ENCODE assay signal across 15 cellular contexts in genomic region chr12:123261196-123261595, GRCh38. TPM values are rescaled to one million over a fixed set of nuclear protein-coding genes. Genes with fewer than 3 reads are reported as not detected.
A peak's percentile ranks its signal among the peaks of the same experiment; 100 is the strongest.
DNase-seq lines count a peak whose midpoint lies in the region; ATAC-seq, FAIRE-seq and TF ChIP-seq lines count a peak whose summit lies in the region.
"Had no signal": no experiment of that assay in that cellular context is flagged by ENCODE, and none has a peak within 500 bp of the region (broad histone marks: within the 10 kb centered on the region; RNA-seq: fewer than 3 reads in every experiment).

No MANE protein-coding gene starts in this region.

- DNase-seq in Caco-2 (no peak), H9 (no peak), T-helper 17 cell (no peak), endothelial cell of umbilical vein (ENCODE audit: low read depth, low spot score) (no peak), NCI-H774 (lab: John Stamatoyannopoulos, UW) (no peak)
- DNase-seq: AML-193, DND-41, HFFc6, NCI-H1105 treated with DMSO at 0.1 percent for 48 hours, NCI-H1694, NCI-H2081 treated with DMSO at 0.1 percent for 48 hours, NCI-H510A, NCI-H748 treated with DMSO at 0.1 percent for 48 hours had no signal

- no peak overlapping the region for H2BK20ac ChIP-seq in H9 (ENCODE audit: low read depth, low read length, poor library complexity, severe bottlenecking)

- TF ChIP-seq POLR2A in endothelial cell of umbilical vein (IDR thresholded peaks at IDR 0.05; ENCODE audit: low read depth, low read length) = no peak

- H3K9me3 Mint-ChIP-seq in Caco-2 (ENCODE audit: unreplicated experiment) (no peaks in the 10 kb centered on the region), H9 (peaks cover 0 to 9% of the 10 kb centered on the region in 2 experiments; a peak in 1 of 5 replicates)
- H3K9me3 Mint-ChIP-seq: HFFc6 had no signal

- no peak overlapping the region for H3K14ac ChIP-seq in H9 (ENCODE audit: insufficient read depth, low read length)

- H4K5ac ChIP-seq in H9 (ENCODE audit: insufficient read length, low read depth, low read length) = no peak overlapping the region

- H3K56ac ChIP-seq in H9 (ENCODE audit: insufficient read length, low read depth, low read length) = no peak overlapping the region

- intact Hi-C loops in Caco-2 (cut with micrococcal nuclease; ENCODE audit: unreplicated experiment) (no loop called here), endothelial cell of umbilical vein (cut with micrococcal nuclease) (no loop called here)

- no peak overlapping the region for H4K91ac ChIP-seq in H9 (ENCODE audit: insufficient read length, low read depth, low read length)

- H2BK5ac ChIP-seq in H9 (ENCODE audit: insufficient read length, low read length) = no peak overlapping the region

- H3K79me2 ChIP-seq in H9 (ENCODE audit: insufficient read depth, low read length) (peaks cover 2% of the 10 kb centered on the region; the same call in 1 of the 2 replicates), endothelial cell of umbilical vein (ENCODE audit: control insufficient read depth, insufficient read depth, low read length) (peaks cover 26% of the 10 kb centered on the region)

- no CpG with 5 or more reads among the region's 4 CpGs for WGBS in H9 (ENCODE audit: extremely low coverage, insufficient read length, low lambda C conversion rate)

- no peak overlapping the region for H2AK5ac ChIP-seq in H9 (ENCODE audit: insufficient read length, low read length)

- H3K23me2 ChIP-seq in H9 (ENCODE audit: insufficient read length, low read depth, low read length, poor library complexity, severe bottlenecking) = no peaks in the 10 kb centered on the region

- H2BK120ac ChIP-seq in H9 (ENCODE audit: low read depth, low read length, poor library complexity, severe bottlenecking) = no peak overlapping the region

- TF ChIP-seq CTCF in Caco-2 (IDR thresholded peaks at IDR 0.05; ENCODE audit: insufficient read depth in 1 of 2, low read depth in 1 of 2, low read length in 1 of 2, severe bottlenecking in 1 of 2, unreplicated experiment in 1 of 2) (no peak), H9 (conservative IDR thresholded peaks at IDR 0.05) (no peak), endothelial cell of umbilical vein (IDR thresholded peaks at IDR 0.05; ENCODE audit: extremely low read depth in 1 of 2, insufficient read depth in 1 of 2, low read depth in 1 of 2, low read length in 2 of 2) (no peak)

- H3K4me1 ChIP-seq in Caco-2 (no peaks in the 10 kb centered on the region), H9 (ENCODE audit: insufficient read depth, low read length) (peaks cover 2% of the 10 kb centered on the region; the same call in 1 of the 2 replicates), endothelial cell of umbilical vein (ENCODE audit: control insufficient read depth, extremely low read depth, insufficient read depth, low read length) (no peaks in the 10 kb centered on the region)

- H3K27ac Mint-ChIP-seq in Caco-2 (ENCODE audit: unreplicated experiment) (no peak overlapping the region), H9 (peak overlapping the region in 2 of 3 experiments; percentile 15 to 94; a peak in 4 of 7 replicates), T-helper 17 cell (peak overlapping the region; percentile 49)
- H3K27ac Mint-ChIP-seq: HFFc6 had no signal

- H3K4me1 Mint-ChIP-seq in Caco-2 (ENCODE audit: low read depth, unreplicated experiment) = no peaks in the 10 kb centered on the region
- H3K4me1 Mint-ChIP-seq in H9 = peaks cover 49 to 54% of the 10 kb centered on the region in 2 experiments
- peaks cover 2% of the 10 kb centered on the region for H3K4me1 Mint-ChIP-seq in T-helper 17 cell

- no peaks in the 10 kb centered on the region for H3K9me3 ChIP-seq in Caco-2
- no peaks in the 10 kb centered on the region for H3K9me3 ChIP-seq in H9 (ENCODE audit: control insufficient read depth, low read depth, low read length)
- H3K9me3 ChIP-seq in T-helper 17 cell (ENCODE audit: control insufficient read depth, low read length, poor library complexity, severe bottlenecking) = no peaks in the 10 kb centered on the region
- H3K9me3 ChIP-seq in endothelial cell of umbilical vein (replicated peaks; ENCODE audit: control insufficient read depth, insufficient read depth, low read length) = no peaks in the 10 kb centered on the region

- no peak overlapping the region for H3K9ac ChIP-seq in H9 (ENCODE audit: extremely low read depth, insufficient read length, low read length)
- H3K9ac ChIP-seq in endothelial cell of umbilical vein (replicated peaks; ENCODE audit: extremely low read depth, insufficient read depth, low read length) = no peak overlapping the region

- no peak overlapping the region for H3K23ac ChIP-seq in H9 (ENCODE audit: insufficient read length, low read depth, low read length)

- ATAC-seq in T-helper 17 cell (no peak), GM21576 (IDR thresholded peaks at IDR 0.05; ENCODE audit: unreplicated experiment) (no peak), HG03442 (IDR thresholded peaks at IDR 0.05; ENCODE audit: unreplicated experiment) (no peak)

- no peak overlapping the region for H4K8ac ChIP-seq in H9 (replicated peaks; ENCODE audit: insufficient read length, low read depth, low read length)

- no peak for FAIRE-seq in endothelial cell of umbilical vein (lab: Jason Lieb, UNC)

- H3K4me2 ChIP-seq in H9 (ENCODE audit: insufficient read depth, insufficient read length, low read length) (no peak overlapping the region), endothelial cell of umbilical vein (ENCODE audit: insufficient read depth, low read length) (no peak overlapping the region)

- H3K4me3 Mint-ChIP-seq in Caco-2 (ENCODE audit: unreplicated experiment) = no peak overlapping the region
- H3K4me3 Mint-ChIP-seq in H9 = no peak overlapping the region; a peak in 1 of 5 replicates
- no peak overlapping the region for H3K4me3 Mint-ChIP-seq in T-helper 17 cell
- H3K4me3 Mint-ChIP-seq: HFFc6 had no signal

- CTCF ChIA-PET in Caco-2 (lab: Charles Lee) (no interaction called here), endothelial cell of umbilical vein (lab: Charles Lee) (no interaction called here)

- H2AFZ ChIP-seq in H9 (ENCODE audit: low read length) = no peak overlapping the region
- H2AFZ ChIP-seq in endothelial cell of umbilical vein (ENCODE audit: low read depth, low read length) = no peak overlapping the region

- dilution Hi-C loops in endothelial cell of umbilical vein (cut with MboI; ENCODE audit: extremely low pct_ligation_motif_present, low sequenced_read_pairs) = no loop called here

- H3K27ac ChIP-seq in H9 (ENCODE audit: insufficient read length, low read depth, low read length) = no peak overlapping the region
- H3K27ac ChIP-seq in endothelial cell of umbilical vein (ENCODE audit: insufficient read depth, low read depth, low read length) = no peak overlapping the region

- no peaks in the 10 kb centered on the region for H3K27me3 Mint-ChIP-seq in Caco-2 (ENCODE audit: insufficient read depth, unreplicated experiment)
- no peaks in the 10 kb centered on the region for H3K27me3 Mint-ChIP-seq in H9 (ENCODE audit: low read depth)
- H3K27me3 Mint-ChIP-seq in T-helper 17 cell = no peaks in the 10 kb centered on the region

- H3K36me3 Mint-ChIP-seq in Caco-2 (ENCODE audit: insufficient read depth, unreplicated experiment) (peaks cover 95% of the 10 kb centered on the region), H9 (ENCODE audit: insufficient read depth in 1 of 3, low read depth in 3 of 3) (peaks cover 44 to 95% (median 93%) of the 10 kb centered on the region in 3 experiments), T-helper 17 cell (ENCODE audit: low read depth) (peaks cover 2% of the 10 kb centered on the region)

- no peak overlapping the region for H2BK12ac ChIP-seq in H9 (ENCODE audit: insufficient read length, low read depth, low read length)

- H3K4me3 ChIP-seq in Caco-2 (ENCODE audit: low read depth, low read length) (no peak overlapping the region), endothelial cell of umbilical vein (replicated peaks in 1 of 3; ENCODE audit: insufficient read depth in 1 of 3, low read depth in 1 of 3, low read length in 3 of 3) (no peak overlapping the region)

- BruUV-seq in Caco-2 (replicated peaks; lab: Mats Ljungman, UMichigan) (TSS peak; percentile 79), endothelial cell of umbilical vein (replicated peaks; lab: Mats Ljungman, UMichigan) (TSS peak; percentile 74)

- no peak overlapping the region for H3K4ac ChIP-seq in H9 (ENCODE audit: low read depth, low read length)

- POLR2A ChIA-PET in Caco-2 (lab: Charles Lee) (no interaction called here), endothelial cell of umbilical vein (lab: Charles Lee) (no interaction called here)

- H3K36me3 ChIP-seq in Caco-2 (ENCODE audit: control insufficient read depth, insufficient read depth, low read length) = peaks cover 1% of the 10 kb centered on the region; the same call in 1 of the 2 replicates
- peaks cover 30 to 47% of the 10 kb centered on the region in 2 experiments for H3K36me3 ChIP-seq in endothelial cell of umbilical vein (ENCODE audit: control insufficient read depth in 2 of 2, extremely low read depth in 1 of 2, insufficient read depth in 2 of 2, low read length in 2 of 2)

- H4K20me1 ChIP-seq in H9 (ENCODE audit: control insufficient read depth, insufficient read depth, insufficient read length) = no peaks in the 10 kb centered on the region
- no peaks in the 10 kb centered on the region for H4K20me1 ChIP-seq in endothelial cell of umbilical vein (replicated peaks; ENCODE audit: control insufficient read depth, extremely low read depth, insufficient read depth, low read length)

- peaks cover 2% of the 10 kb centered on the region for H3K79me1 ChIP-seq in H9 (ENCODE audit: insufficient read depth, low read depth, low read length, poor library complexity, severe bottlenecking)

- H3K27me3 ChIP-seq in Caco-2 (replicated peaks; ENCODE audit: control insufficient read depth, insufficient read depth, low read length) (no peaks in the 10 kb centered on the region), H9 (ENCODE audit: insufficient read depth, low read length) (no peaks in the 10 kb centered on the region), endothelial cell of umbilical vein (ENCODE audit: control insufficient read depth in 2 of 2, insufficient read depth in 2 of 2, low read length in 2 of 2) (no peaks in the 10 kb centered on the region)

- H3T11ph ChIP-seq in H9 (ENCODE audit: low read length) = no peak overlapping the region

- H3K9me1 ChIP-seq in endothelial cell of umbilical vein (replicated peaks; ENCODE audit: control insufficient read depth, extremely low read depth, insufficient read depth, low read length) = no peaks in the 10 kb centered on the region

- H2BK15ac ChIP-seq in H9 (ENCODE audit: low read depth, low read length) = no peak overlapping the region

- H3K18ac ChIP-seq in H9 (ENCODE audit: insufficient read length, low read depth, low read length) = no peak overlapping the region

RNA-seq across cellular contexts. Expression of gene CDK2AP1, which starts 10.5 kb away (rescaled TPM):
- total RNA-seq in Caco-2 (2022) (81.2 and 86.8 TPM in 2 replicates), H9 (2021) (209 TPM in 2 replicates), T-helper 17 cell (10 to 100 TPM in 1 of 2 donors, 1 to 10 TPM in 1; 6.3 to 21.4 TPM), endothelial cell of umbilical vein (320 and 329 TPM in 2 replicates)
- polyA plus RNA-seq in endothelial cell of umbilical vein = 259 and 345 TPM in 2 replicates
- polyA plus RNA-seq in endothelial cell of umbilical vein (2011; cell fraction: cytosol; rRNA removed) = 366 and 382 TPM in 2 replicates
- polyA plus RNA-seq in endothelial cell of umbilical vein (2011; cell fraction: nucleus; rRNA removed) = 97.3 and 133 TPM in 2 replicates
- 264 and 304 TPM in 2 replicates for polyA plus RNA-seq in endothelial cell of umbilical vein (2012)
- 187 and 217 TPM in 2 replicates for polyA minus RNA-seq in endothelial cell of umbilical vein
- polyA minus RNA-seq in endothelial cell of umbilical vein (2011; cell fraction: cytosol; rRNA and poly(A)+ RNA removed) = 51.3 TPM
- 29.2 and 41.5 TPM in 2 replicates for polyA minus RNA-seq in endothelial cell of umbilical vein (2011; cell fraction: nucleus; rRNA and poly(A)+ RNA removed)

RNA-seq across cellular contexts. Expression of gene MTRFR, which starts 28.0 kb away (rescaled TPM):
- total RNA-seq in Caco-2 (2022) (20.2 and 21.0 TPM in 2 replicates), H9 (2021) (13.0 and 14.8 TPM in 2 replicates), T-helper 17 cell (10 to 100 TPM; 23.2 to 24.5 TPM), endothelial cell of umbilical vein (12.0 and 14.4 TPM in 2 replicates)
- polyA plus RNA-seq in endothelial cell of umbilical vein = 8.8 and 9.1 TPM in 2 replicates
- polyA plus RNA-seq in endothelial cell of umbilical vein (2011; cell fraction: cytosol; rRNA removed) = 7.7 and 8.5 TPM in 2 replicates
- polyA plus RNA-seq in endothelial cell of umbilical vein (2011; cell fraction: nucleus; rRNA removed) = 3.2 and 4.0 TPM in 2 replicates
- polyA plus RNA-seq in endothelial cell of umbilical vein (2012) = 13.0 and 14.9 TPM in 2 replicates
- polyA minus RNA-seq in endothelial cell of umbilical vein = 10.3 and 11.9 TPM in 2 replicates
- polyA minus RNA-seq in endothelial cell of umbilical vein (2011; cell fraction: cytosol; rRNA and poly(A)+ RNA removed) = 16.6 TPM
- 5.5 and 6.2 TPM in 2 replicates for polyA minus RNA-seq in endothelial cell of umbilical vein (2011; cell fraction: nucleus; rRNA and poly(A)+ RNA removed)

RNA-seq across cellular contexts. Expression of gene MPHOSPH9, which starts 28.3 kb away (rescaled TPM):
- 41.1 and 43.1 TPM in 2 replicates for total RNA-seq in Caco-2 (2022)
- total RNA-seq in H9 (2021) = 58.3 and 60.5 TPM in 2 replicates
- 10 to 100 TPM; 57.7 to 68.3 TPM for total RNA-seq in T-helper 17 cell
- 42.4 and 55.6 TPM in 2 replicates for total RNA-seq in endothelial cell of umbilical vein
- polyA plus RNA-seq in endothelial cell of umbilical vein = 6.4 and 7.8 TPM in 2 replicates
- 10.8 and 12.0 TPM in 2 replicates for polyA plus RNA-seq in endothelial cell of umbilical vein (2011; cell fraction: cytosol; rRNA removed)
- 35.5 and 53.6 TPM in 2 replicates for polyA plus RNA-seq in endothelial cell of umbilical vein (2011; cell fraction: nucleus; rRNA removed)
- 15.3 and 21.6 TPM in 2 replicates for polyA plus RNA-seq in endothelial cell of umbilical vein (2012)
- polyA minus RNA-seq in endothelial cell of umbilical vein = 25.0 and 26.8 TPM in 2 replicates
- 37.2 TPM for polyA minus RNA-seq in endothelial cell of umbilical vein (2011; cell fraction: cytosol; rRNA and poly(A)+ RNA removed)
- 40.3 and 71.6 TPM in 2 replicates for polyA minus RNA-seq in endothelial cell of umbilical vein (2011; cell fraction: nucleus; rRNA and poly(A)+ RNA removed)
